In the genomic region with DNA sequence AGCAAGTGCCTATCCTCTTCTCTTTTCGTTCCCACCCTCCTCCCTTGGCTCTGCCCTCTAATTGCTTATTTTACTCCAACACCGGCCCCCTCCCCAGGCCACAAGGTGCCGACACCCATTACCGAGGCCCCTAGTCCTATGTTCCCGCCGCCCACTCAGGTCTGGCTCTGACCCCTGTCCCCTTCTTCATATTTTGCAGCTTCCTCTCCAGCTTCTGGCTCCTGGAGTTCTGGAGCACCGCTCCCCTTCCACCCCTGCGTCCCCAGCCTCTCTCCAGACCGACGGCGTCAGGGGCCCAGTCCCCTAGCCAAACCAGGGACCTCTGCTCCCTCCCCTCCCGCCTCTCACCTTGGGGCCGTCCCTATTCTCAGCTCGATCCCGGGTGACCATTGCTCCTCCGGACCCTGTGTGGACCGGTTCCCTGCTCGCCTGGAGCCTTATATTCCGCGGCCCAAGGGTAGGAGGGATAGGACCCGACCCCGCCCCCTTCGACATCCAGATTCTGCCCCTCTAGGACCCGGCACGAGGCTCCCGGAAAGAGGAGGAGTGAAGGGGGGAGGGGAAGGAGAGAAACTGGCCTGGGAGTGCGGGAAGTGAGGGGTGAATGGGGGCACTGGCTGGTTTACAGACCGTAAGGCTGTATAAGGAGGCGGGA, we compare ENCODE assay signal across 1 cellular context.
TF ChIP-seq lines count a peak whose summit lies in the region.

HES7 (minus strand) TSS at position 412 of the 655 bp plus-strand sequence; CDS start at position 390, 22 bp downstream.

TF ChIP-seq in IMR-90, 13 proteins besides CTCF, POLR2A, EP300 and RAD21 (continued from another document):
- TF ChIP-seq, protein P1, sequence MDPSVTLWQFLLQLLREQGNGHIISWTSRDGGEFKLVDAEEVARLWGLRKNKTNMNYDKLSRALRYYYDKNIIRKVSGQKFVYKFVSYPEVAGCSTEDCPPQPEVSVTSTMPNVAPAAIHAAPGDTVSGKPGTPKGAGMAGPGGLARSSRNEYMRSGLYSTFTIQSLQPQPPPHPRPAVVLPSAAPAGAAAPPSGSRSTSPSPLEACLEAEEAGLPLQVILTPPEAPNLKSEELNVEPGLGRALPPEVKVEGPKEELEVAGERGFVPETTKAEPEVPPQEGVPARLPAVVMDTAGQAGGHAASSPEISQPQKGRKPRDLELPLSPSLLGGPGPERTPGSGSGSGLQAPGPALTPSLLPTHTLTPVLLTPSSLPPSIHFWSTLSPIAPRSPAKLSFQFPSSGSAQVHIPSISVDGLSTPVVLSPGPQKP (IDR thresholded peaks at IDR 0.05; ENCODE audit: borderline replicate concordance, low read depth, low read length), result no peak
- TF ChIP-seq RCOR1 (IDR thresholded peaks at IDR 0.05; ENCODE audit: insufficient replicate concordance, low read length), result no peak
- TF ChIP-seq FOS (IDR thresholded peaks at IDR 0.05; ENCODE audit: low read depth, low read length), result no peak
- no peak for TF ChIP-seq RFX5 (IDR thresholded peaks at IDR 0.05; ENCODE audit: low read depth, low read length)
- TF ChIP-seq NFE2L2 (IDR thresholded peaks at IDR 0.05; ENCODE audit: low read depth, low read length), result no peak
